21 cellular contexts compared by ENCODE assay signal in the genomic region with DNA sequence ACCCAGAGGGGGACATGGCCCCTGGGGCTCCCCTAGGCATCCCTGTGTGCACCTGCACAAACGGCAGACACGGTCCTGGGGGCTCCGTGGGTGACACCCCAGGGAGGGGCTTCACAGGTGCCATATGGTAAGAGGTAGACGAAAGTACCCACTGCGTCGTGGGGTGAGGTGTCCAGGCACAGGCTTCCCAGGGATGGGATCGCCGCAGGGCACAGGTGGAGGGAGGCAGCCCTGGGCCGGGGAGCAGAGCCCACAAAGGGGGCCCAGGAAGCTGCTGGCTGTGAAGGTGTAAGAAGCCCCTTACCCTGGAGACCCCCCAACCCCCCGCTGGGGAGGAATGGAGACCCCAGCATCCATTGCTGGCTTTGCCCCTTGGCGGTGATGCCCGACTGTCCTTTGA. TPM values are rescaled to one million over a fixed set of nuclear protein-coding genes. Genes with fewer than 3 reads are reported as not detected.
DNase-seq lines count a peak whose midpoint lies in the region; ATAC-seq, FAIRE-seq and TF ChIP-seq lines count a peak whose summit lies in the region.
"Had no signal": no experiment of that assay in that cellular context is flagged by ENCODE, and none has a peak within 500 bp of the region (broad histone marks: within the 10 kb centered on the region; RNA-seq: fewer than 3 reads in every experiment).

No MANE protein-coding gene starts in this region.

- no peaks in the 10 kb centered on the region for H3K27me3 ChIP-seq in right cardiac atrium (ENCODE audit: control insufficient read depth, insufficient read depth)
- no peaks in the 10 kb centered on the region for H3K27me3 ChIP-seq in right atrium auricular region

- DNase-seq in right cardiac atrium (peak in 2 of 3 donors; percentile 26 to 42), right atrium auricular region (ENCODE audit: low spot score) (no peak), GM12891 (ENCODE audit: insufficient read length, low spot score) (no peak), kidney (peak; percentile 64), NCI-H446 treated with DMSO at 0.1 percent for 48 hours (lab: John Stamatoyannopoulos, UW) (no peak), T-helper 9 cell (no peak), NCI-H2196 (lab: John Stamatoyannopoulos, UW; ENCODE audit: unreplicated experiment) (no peak)
- DNase-seq: 8988T; C1 segment of cervical spinal cord; Caco-2; CD4-positive, alpha-beta T cell; HCEC 1CT; IMR-90 had no signal

- 85% methylated on average over 12 of the region's 12 CpGs for WGBS in right cardiac atrium

- no peak overlapping the region for H3K9ac ChIP-seq in kidney (ENCODE audit: low read length in 2 of 2)

- H3K4me3 ChIP-seq in right cardiac atrium (ENCODE audit: low read length) (no peak overlapping the region), right atrium auricular region (no peak overlapping the region), kidney (ENCODE audit: low read length in 2 of 2) (no peak overlapping the region)
- H3K4me3 ChIP-seq: GM23338 had no signal

- intact Hi-C loops in right cardiac atrium (cut with DNase I), result no loop called here
- intact Hi-C loops in kidney (cut with DNase I), result no loop called here

- H3K27ac ChIP-seq in right cardiac atrium (ENCODE audit: low read length), result no peak overlapping the region
- no peak overlapping the region for H3K27ac ChIP-seq in right atrium auricular region
- peak overlapping the region in 1 of 2 donors; percentile 21 for H3K27ac ChIP-seq in kidney (ENCODE audit: low read depth in 2 of 2, low read length in 2 of 2)
- H3K27ac ChIP-seq: HL-60 had no signal

- 0 out of 2 replicates have a peak, but pooled peaks have one; percentile 34 for TF ChIP-seq POLR2A in GM12891 (IDR thresholded peaks at IDR 0.05; ENCODE audit: low read depth, low read length)

- H3K4me1 ChIP-seq in right cardiac atrium (ENCODE audit: control insufficient read depth, insufficient read depth, low read length) (no peaks in the 10 kb centered on the region), right atrium auricular region (peaks cover 0 to 9% of the 10 kb centered on the region in 2 donors), kidney (ENCODE audit: control insufficient read depth in 1 of 2, insufficient read depth in 1 of 2, low read depth in 1 of 2, low read length in 2 of 2) (peaks cover 9 to 10% of the 10 kb centered on the region in 2 donors)
- H3K4me1 ChIP-seq: Caco-2 had no signal

- H3K36me3 ChIP-seq in right atrium auricular region (no peaks in the 10 kb centered on the region), kidney (ENCODE audit: control insufficient read depth in 1 of 2, insufficient read depth in 2 of 2, low read length in 2 of 2) (peaks cover 16 to 21% of the 10 kb centered on the region in 2 donors)

- ATAC-seq in right cardiac atrium, result no peak

- TF ChIP-seq CTCF in right atrium auricular region (IDR thresholded peaks at IDR 0.05) (no peak), kidney (IDR thresholded peaks at IDR 0.05; ENCODE audit: borderline replicate concordance, extremely low read depth, insufficient read depth) (no peak)

- no peaks in the 10 kb centered on the region for H3K9me3 ChIP-seq in right cardiac atrium (ENCODE audit: control insufficient read depth, low read length)
- no peaks in the 10 kb centered on the region for H3K9me3 ChIP-seq in right atrium auricular region
- no peaks in the 10 kb centered on the region for H3K9me3 ChIP-seq in kidney (ENCODE audit: control insufficient read depth in 1 of 2, low read length in 2 of 2)
- H3K9me3 ChIP-seq: Caco-2 had no signal

- no peak for FAIRE-seq in GM12891 (lab: Jason Lieb, UNC)
- no peak for FAIRE-seq in kidney (lab: Jason Lieb, UNC)
- FAIRE-seq: D721Med, G401.6, GM12892, GM18507, H54 had no signal

TF ChIP-seq in GM12891, 5 proteins besides CTCF, POLR2A, EP300 and RAD21:
- TF ChIP-seq POLR2AphosphoS5 (IDR thresholded peaks at IDR 0.05; ENCODE audit: low read depth, low read length) (no peak), SPI1 (IDR thresholded peaks at IDR 0.05; ENCODE audit: low read depth, low read length) (no peak), TAF1 (IDR thresholded peaks at IDR 0.05; ENCODE audit: low read depth, low read length) (no peak), PAX5 (IDR thresholded peaks at IDR 0.05; ENCODE audit: insufficient read depth, low read length, severe bottlenecking) (no peak), POU2F2 (IDR thresholded peaks at IDR 0.05; ENCODE audit: low read depth, low read length) (no peak)

RNA-seq across cellular contexts. Expression of gene SH3TC1, which starts 10.9 kb away (rescaled TPM):
- 10 to 100 TPM in 3 of 4 donors, 1 to 10 TPM in 1; 6.6 to 17.1 (median 11.1) TPM for total RNA-seq in right cardiac atrium
- 5.4 TPM for polyA plus RNA-seq in right cardiac atrium
- total RNA-seq in right atrium auricular region, result 10 to 100 TPM in 1 of 2 donors, 1 to 10 TPM in 1; 8.9 to 13.9 TPM
- 18.5 TPM for polyA plus RNA-seq in GM12891 (2012; ENCODE audit: low read depth, missing spikeins)
- 127 TPM for total RNA-seq in kidney
- polyA plus RNA-seq in kidney (ENCODE audit: insufficient read depth, low read depth, low replicate concordance), result 43.1 TPM
- polyA plus RNA-seq: GM23338 had no signal

RNA-seq across cellular contexts. Expression of gene ABLIM2, which starts 51.4 kb away (rescaled TPM):
- total RNA-seq in right cardiac atrium, result 10 to 100 TPM in 2 of 4 donors, 1 to 10 TPM in 2; 6.2 to 17.4 (median 9.6) TPM
- polyA plus RNA-seq in right cardiac atrium, result 4.2 TPM
- total RNA-seq in right atrium auricular region, result 10 to 100 TPM in 1 of 2 donors, 1 to 10 TPM in 1; 5.7 to 11.2 TPM
- polyA plus RNA-seq in GM12891 (2012; ENCODE audit: low read depth, missing spikeins), result 0.23 TPM
- total RNA-seq in kidney, result 23.3 TPM
- polyA plus RNA-seq in kidney (ENCODE audit: insufficient read depth, low read depth, low replicate concordance), result 9.5 TPM
- polyA plus RNA-seq: AG04450 had no signal

RNA-seq across cellular contexts. Expression of gene HTRA3, which starts 59.6 kb away (rescaled TPM):
- total RNA-seq in right cardiac atrium, result 100 to 1,000 TPM in 2 of 4 donors, 10 to 100 TPM in 2; 52.8 to 133 (median 96.0) TPM
- 80.6 TPM for polyA plus RNA-seq in right cardiac atrium
- 100 to 1,000 TPM in 1 of 2 donors, 10 to 100 TPM in 1; 33.8 to 124 TPM for total RNA-seq in right atrium auricular region
- 0.06 TPM for polyA plus RNA-seq in GM12891 (2012; ENCODE audit: low read depth, missing spikeins)
- total RNA-seq in kidney, result 1.7 TPM
- polyA plus RNA-seq in kidney (ENCODE audit: insufficient read depth, low read depth, low replicate concordance), result 6.5 TPM
- total RNA-seq: CD4-positive, alpha-beta T cell had no signal

Comparison
In these comparisons a context has a peak if more than half of its experiments do, and no peak if none do; other contexts are left out.
1. DNase-seq: peak in right cardiac atrium (2 of 3) and kidney (single experiment); none in right atrium auricular region (single experiment), GM12891 (single experiment), NCI-H446 treated with DMSO at 0.1 percent for 48 hours (single experiment), T-helper 9 cell (single experiment) and NCI-H2196 (single experiment).
2. RNA of gene HTRA3, which starts 59.6 kb away (total RNA-seq): 33.8 to 124 TPM in right atrium auricular region and 52.8 to 133 TPM in right cardiac atrium; 1.7 TPM in kidney (single experiment); every median in the first group is over 10 times any median in the second.